In the genomic region with DNA sequence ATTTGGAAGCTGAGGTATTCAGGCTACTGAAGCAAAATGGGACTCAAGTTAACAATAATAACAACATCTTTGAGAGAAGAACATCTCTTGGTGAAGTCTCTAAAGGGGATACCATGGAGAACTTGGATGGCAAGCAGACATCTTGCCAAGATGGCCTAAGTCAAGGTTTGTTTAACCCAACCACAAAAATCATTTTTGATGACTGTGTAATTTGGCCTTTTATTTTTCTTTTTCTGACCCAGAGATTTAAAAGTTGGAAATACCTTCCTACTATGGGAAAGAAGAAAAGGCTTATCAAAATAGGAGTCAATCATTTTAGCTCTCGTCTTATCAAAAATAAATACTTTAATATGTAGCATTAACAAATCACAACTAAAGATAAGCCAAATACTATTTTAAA, we compare ENCODE assay signal across 7 cellular contexts.
"Had no signal": no experiment of that assay in that cellular context is flagged by ENCODE, and none has a peak within 500 bp of the region (broad histone marks: within the 10 kb centered on the region; RNA-seq: fewer than 3 reads in every experiment).

No MANE protein-coding gene starts in this region.

- ATAC-seq: HCT116 had no signal

- H3K4me3 ChIP-seq: GM23248, HAP-1 had no signal

- DNase-seq: GM23248, GOT3, H7, KG1 had no signal

- H3K27ac ChIP-seq: GM23248, HL-60 had no signal

- H2AFZ ChIP-seq: GM23248 had no signal

- H3K9ac ChIP-seq: GM23248 had no signal

- H3K9me3 ChIP-seq: HAP-1 had no signal

- H3K36me3 ChIP-seq: HAP-1 had no signal
